8 cellular contexts compared by ENCODE assay signal in genomic region chr5:31186672-31187267, GRCh38. TPM values are rescaled to one million over a fixed set of nuclear protein-coding genes. Genes with fewer than 3 reads are reported as not detected.
DNase-seq lines count a peak whose midpoint lies in the region; ATAC-seq and TF ChIP-seq lines count a peak whose summit lies in the region.

No MANE protein-coding gene starts in this region.

- TF ChIP-seq CTCF in natural killer cell (IDR thresholded peaks at IDR 0.05), result peak; percentile 60
- peak; percentile 69 for TF ChIP-seq CTCF in WI38 (IDR thresholded peaks at IDR 0.05; ENCODE audit: low read depth, low read length)
- peak; percentile 78 for TF ChIP-seq CTCF in kidney epithelial cell (IDR thresholded peaks at IDR 0.05; ENCODE audit: insufficient read depth, low read length, poor library complexity, severe bottlenecking)

- no peak overlapping the region for H3K27ac Mint-ChIP-seq in natural killer cell
- H3K27ac Mint-ChIP-seq in natural killer cell treated with Interleukin-12 subunit alpha and Interleukin-12 subunit beta and Interleukin-15 and Interleukin-18, amount 100 ng/mL, for 72 hours, result no peak overlapping the region
- H3K27ac Mint-ChIP-seq in activated T-helper 1 cell treated with anti-CD3 and anti-CD28 coated beads, Interleukin-12 subunit alpha, Interleukin-12 subunit beta, Interleukin-2, Interleukin-4 antibody, amounts not matched to agents 30 ng/mL and 10 ng/mL and 1 ng/mL, durations not matched to agents 14 hours and 24 hours and 36 hours, result no peak overlapping the region

- H3K27me3 ChIP-seq in kidney epithelial cell (ENCODE audit: control insufficient read depth, insufficient read depth, low read length), result no peaks in the 10 kb centered on the region

- no peak for ATAC-seq in natural killer cell
- no peak for ATAC-seq in natural killer cell treated with Interleukin-12 subunit alpha and Interleukin-12 subunit beta and Interleukin-15 and Interleukin-18, amount 100 ng/mL, for 72 hours
- ATAC-seq in activated T-cell treated with anti-CD3 and anti-CD28 coated beads, Interleukin-2, amount 50 U/mL, for 4 hours, result no peak

- H3K4me3 ChIP-seq in WI38 (ENCODE audit: low read depth, low read length) (no peak overlapping the region), kidney epithelial cell (ENCODE audit: low read depth, low read length) (no peak overlapping the region)

- H3K4me1 Mint-ChIP-seq in natural killer cell, result no peaks in the 10 kb centered on the region
- no peaks in the 10 kb centered on the region for H3K4me1 Mint-ChIP-seq in natural killer cell treated with Interleukin-12 subunit alpha and Interleukin-12 subunit beta and Interleukin-15 and Interleukin-18, amount 100 ng/mL, for 72 hours (ENCODE audit: low read depth in 2 of 2)
- no peaks in the 10 kb centered on the region for H3K4me1 Mint-ChIP-seq in activated T-cell treated with anti-CD3 and anti-CD28 coated beads, Interleukin-2, amount 50 U/mL, for 4 hours (ENCODE audit: low read depth)
- H3K4me1 Mint-ChIP-seq in activated T-helper 1 cell treated with anti-CD3 and anti-CD28 coated beads, Interleukin-12 subunit alpha, Interleukin-12 subunit beta, Interleukin-2, Interleukin-4 antibody, amounts not matched to agents 30 ng/mL and 10 ng/mL and 1 ng/mL, durations not matched to agents 14 hours and 24 hours and 36 hours (ENCODE audit: low read depth), result no peaks in the 10 kb centered on the region

- peaks cover 0 to under 1% of the 10 kb centered on the region in 2 donors for H3K27me3 Mint-ChIP-seq in natural killer cell (ENCODE audit: low read depth in 2 of 2)
- H3K27me3 Mint-ChIP-seq in natural killer cell treated with Interleukin-12 subunit alpha and Interleukin-12 subunit beta and Interleukin-15 and Interleukin-18, amount 100 ng/mL, for 72 hours, result no peaks in the 10 kb centered on the region
- peaks cover under 1% of the 10 kb centered on the region for H3K27me3 Mint-ChIP-seq in activated T-cell treated with anti-CD3 and anti-CD28 coated beads, Interleukin-2, amount 50 U/mL, for 4 hours (ENCODE audit: low read depth)
- no peaks in the 10 kb centered on the region for H3K27me3 Mint-ChIP-seq in activated T-helper 1 cell treated with anti-CD3 and anti-CD28 coated beads, Interleukin-12 subunit alpha, Interleukin-12 subunit beta, Interleukin-2, Interleukin-4 antibody, amounts not matched to agents 30 ng/mL and 10 ng/mL and 1 ng/mL, durations not matched to agents 14 hours and 24 hours and 36 hours (ENCODE audit: insufficient read depth)

- no peak overlapping the region for H3K4me3 Mint-ChIP-seq in natural killer cell
- H3K4me3 Mint-ChIP-seq in natural killer cell treated with Interleukin-12 subunit alpha and Interleukin-12 subunit beta and Interleukin-15 and Interleukin-18, amount 100 ng/mL, for 72 hours, result no peak overlapping the region
- H3K4me3 Mint-ChIP-seq in activated T-cell treated with anti-CD3 and anti-CD28 coated beads, Interleukin-2, amount 50 U/mL, for 4 hours, result no peak overlapping the region
- no peak overlapping the region for H3K4me3 Mint-ChIP-seq in activated T-helper 1 cell treated with anti-CD3 and anti-CD28 coated beads, Interleukin-12 subunit alpha, Interleukin-12 subunit beta, Interleukin-2, Interleukin-4 antibody, amounts not matched to agents 30 ng/mL and 10 ng/mL and 1 ng/mL, durations not matched to agents 14 hours and 24 hours and 36 hours

- H3K9me3 Mint-ChIP-seq in natural killer cell, result peaks cover 0 to 6% of the 10 kb centered on the region in 2 donors
- no peaks in the 10 kb centered on the region for H3K9me3 Mint-ChIP-seq in natural killer cell treated with Interleukin-12 subunit alpha and Interleukin-12 subunit beta and Interleukin-15 and Interleukin-18, amount 100 ng/mL, for 72 hours
- H3K9me3 Mint-ChIP-seq in activated T-cell treated with anti-CD3 and anti-CD28 coated beads, Interleukin-2, amount 50 U/mL, for 4 hours, result no peaks in the 10 kb centered on the region
- no peaks in the 10 kb centered on the region for H3K9me3 Mint-ChIP-seq in activated T-helper 1 cell treated with anti-CD3 and anti-CD28 coated beads, Interleukin-12 subunit alpha, Interleukin-12 subunit beta, Interleukin-2, Interleukin-4 antibody, amounts not matched to agents 30 ng/mL and 10 ng/mL and 1 ng/mL, durations not matched to agents 14 hours and 24 hours and 36 hours

- DNase-seq in natural killer cell, result no peak
- DNase-seq in natural killer cell treated with Interleukin-12 subunit alpha and Interleukin-12 subunit beta and Interleukin-15 and Interleukin-18, amount 100 ng/mL, for 72 hours (ENCODE audit: low spot score), result no peak
- peak; percentile 39 for DNase-seq in NCI-H1105 treated with DMSO at 0.1 percent for 48 hours (lab: John Stamatoyannopoulos, UW)
- no peak for DNase-seq in kidney epithelial cell (ENCODE audit: low read depth)
- no peak for DNase-seq in activated T-cell treated with anti-CD3 and anti-CD28 coated beads, Interleukin-2, amount 50 U/mL, for 4 hours
- no peak for DNase-seq in NCI-H128 (lab: John Stamatoyannopoulos, UW; ENCODE audit: unreplicated experiment)
- no peak for DNase-seq in activated T-helper 1 cell treated with anti-CD3 and anti-CD28 coated beads, Interleukin-12 subunit alpha, Interleukin-12 subunit beta, Interleukin-2, Interleukin-4 antibody, amounts not matched to agents 30 ng/mL and 10 ng/mL and 1 ng/mL, durations not matched to agents 14 hours and 24 hours and 36 hours (ENCODE audit: low spot score)

- intact Hi-C loops in natural killer cell (cut with micrococcal nuclease), result no loop called here
- intact Hi-C loops in activated T-helper 1 cell treated with anti-CD3 and anti-CD28 coated beads, Interleukin-12 subunit alpha, Interleukin-12 subunit beta, Interleukin-2, Interleukin-4 antibody, amounts not matched to agents 30 ng/mL and 10 ng/mL and 1 ng/mL, durations not matched to agents 14 hours and 24 hours and 36 hours (cut with micrococcal nuclease), result no loop called here

- no peaks in the 10 kb centered on the region for H3K36me3 ChIP-seq in kidney epithelial cell (ENCODE audit: control insufficient read depth, insufficient read depth, low read length)

- H3K36me3 Mint-ChIP-seq in natural killer cell, result no peaks in the 10 kb centered on the region
- no peaks in the 10 kb centered on the region for H3K36me3 Mint-ChIP-seq in natural killer cell treated with Interleukin-12 subunit alpha and Interleukin-12 subunit beta and Interleukin-15 and Interleukin-18, amount 100 ng/mL, for 72 hours
- H3K36me3 Mint-ChIP-seq in activated T-cell treated with anti-CD3 and anti-CD28 coated beads, Interleukin-2, amount 50 U/mL, for 4 hours (ENCODE audit: insufficient read depth), result no peaks in the 10 kb centered on the region
- no peaks in the 10 kb centered on the region for H3K36me3 Mint-ChIP-seq in activated T-helper 1 cell treated with anti-CD3 and anti-CD28 coated beads, Interleukin-12 subunit alpha, Interleukin-12 subunit beta, Interleukin-2, Interleukin-4 antibody, amounts not matched to agents 30 ng/mL and 10 ng/mL and 1 ng/mL, durations not matched to agents 14 hours and 24 hours and 36 hours (ENCODE audit: low read depth)

RNA-seq across cellular contexts. Expression of gene CDH6, which starts 6.7 kb away (rescaled TPM):
- total RNA-seq in natural killer cell (not detected), kidney epithelial cell (66.2 and 71.7 TPM in 2 replicates)
- total RNA-seq in natural killer cell treated with Interleukin-12 subunit alpha and Interleukin-12 subunit beta and Interleukin-15 and Interleukin-18, amount 100 ng/mL, for 72 hours, result not detected
- total RNA-seq in activated T-cell treated with anti-CD3 and anti-CD28 coated beads, Interleukin-2, amount 50 U/mL, for 4 hours, result not detected
- not detected in 2 replicates for total RNA-seq in activated T-helper 1 cell treated with anti-CD3 and anti-CD28 coated beads, Interleukin-12 subunit alpha, Interleukin-12 subunit beta, Interleukin-2, Interleukin-4 antibody, amounts not matched to agents 30 ng/mL and 10 ng/mL and 1 ng/mL, durations not matched to agents 14 hours and 24 hours and 36 hours

Comparison
In these comparisons a context has a peak if more than half of its experiments do, and no peak if none do; other contexts are left out.
1. RNA of gene CDH6, which starts 6.7 kb away (total RNA-seq): 66.2 to 71.7 TPM in kidney epithelial cell; not detected in activated T-cell treated with anti-CD3 and anti-CD28 coated beads, Interleukin-2, amount 50 U/mL, for 4 hours, not detected in natural killer cell, not detected in natural killer cell treated with Interleukin-12 subunit alpha and Interleukin-12 subunit beta and Interleukin-15 and Interleukin-18, amount 100 ng/mL, for 72 hours and not detected in activated T-helper 1 cell treated with anti-CD3 and anti-CD28 coated beads, Interleukin-12 subunit alpha, Interleukin-12 subunit beta, Interleukin-2, Interleukin-4 antibody, amounts not matched to agents 30 ng/mL and 10 ng/mL and 1 ng/mL, durations not matched to agents 14 hours and 24 hours and 36 hours; every median in the first group is over 10 times any median in the second.
2. Peak in every context shown above with its lines, with median percentiles within 50 percentile points of each other: CTCF ChIP-seq.